8 cellular contexts compared by ENCODE assay signal in the genomic region with DNA sequence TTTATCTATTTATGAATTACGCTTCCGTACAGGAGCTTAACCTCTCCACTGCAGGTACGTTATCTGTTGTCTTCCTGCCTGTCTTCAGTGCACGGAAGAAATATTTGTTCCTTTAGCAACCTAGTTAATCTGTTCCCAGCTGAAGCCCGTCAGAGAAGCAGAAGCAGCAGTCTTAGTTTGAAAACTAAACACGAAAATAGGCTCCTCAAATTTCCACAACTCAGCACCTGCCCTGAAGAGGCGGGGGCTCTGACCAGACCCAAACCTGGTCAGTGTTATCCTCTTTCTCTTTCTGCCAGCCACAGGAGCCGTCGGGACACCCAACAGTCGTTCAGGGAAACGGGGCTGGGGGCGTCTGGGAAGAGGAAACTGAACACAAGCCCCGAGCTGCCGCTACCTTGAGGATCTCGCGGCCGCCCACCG. TPM values are rescaled to one million over a fixed set of nuclear protein-coding genes. Genes with fewer than 3 reads are reported as not detected.
DNase-seq lines count a peak whose midpoint lies in the region; ATAC-seq and TF ChIP-seq lines count a peak whose summit lies in the region.

No MANE protein-coding gene starts in this region.

- peak overlapping the region; percentile 92 to 98 (median 98) for H3K4me3 Mint-ChIP-seq in naive thymus-derived CD8-positive, alpha-beta T cell

- H3K27ac ChIP-seq in colonic mucosa, result peak overlapping the region; percentile 80

- H3K9me3 Mint-ChIP-seq in naive thymus-derived CD8-positive, alpha-beta T cell, result no peaks in the 10 kb centered on the region

- peak overlapping the region; percentile 90 for H3K9ac ChIP-seq in colonic mucosa (ENCODE audit: low read depth in 2 of 2, low read length in 2 of 2)

- DNase-seq in NCI-H2171 treated with DMSO at 0.1 percent for 48 hours (lab: John Stamatoyannopoulos, UW), result peak; percentile 36
- DNase-seq in NCI-H2171 (lab: John Stamatoyannopoulos, UW), result no peak
- peak; percentile 93 for DNase-seq in NCI-H69 (lab: John Stamatoyannopoulos, UW)
- no peak for DNase-seq in colonic mucosa
- peak in 1 of 10 donors; percentile 2 for DNase-seq in naive thymus-derived CD8-positive, alpha-beta T cell
- DNase-seq in stimulated activated CD4-positive, alpha-beta T cell treated with anti-CD3 and anti-CD28 coated beads, Interleukin-4, amount 100 ng/mL, for 1 hour, result no peak
- DNase-seq in NCI-H345 treated with DMSO at 0.1 percent for 48 hours (lab: John Stamatoyannopoulos, UW; ENCODE audit: unreplicated experiment), result no peak

- peaks cover 0 to 28% (median 15%) of the 10 kb centered on the region in 3 donors for H3K36me3 Mint-ChIP-seq in naive thymus-derived CD8-positive, alpha-beta T cell

- H3K27ac Mint-ChIP-seq in naive thymus-derived CD8-positive, alpha-beta T cell, result peak overlapping the region; percentile 99 to 100 (median 99)

- peak; percentile 1 for ATAC-seq in HG02610 (IDR thresholded peaks at IDR 0.05; ENCODE audit: unreplicated experiment)
- ATAC-seq in naive thymus-derived CD8-positive, alpha-beta T cell, result no peak

- no peak for TF ChIP-seq CTCF in colonic mucosa (IDR thresholded peaks at IDR 0.05)

- peak overlapping the region; percentile 68 for H3K4me3 ChIP-seq in colonic mucosa

- no peaks in the 10 kb centered on the region for H3K9me3 ChIP-seq in colonic mucosa

- H3K27me3 ChIP-seq in colonic mucosa, result no peaks in the 10 kb centered on the region

- H3K36me3 ChIP-seq in colonic mucosa, result no peaks in the 10 kb centered on the region

- peaks cover 18 to 52% (median 41%) of the 10 kb centered on the region in 4 donors for H3K4me1 Mint-ChIP-seq in naive thymus-derived CD8-positive, alpha-beta T cell

- peaks cover 5% of the 10 kb centered on the region for H3K4me1 ChIP-seq in colonic mucosa

- POLR2A ChIA-PET in naive thymus-derived CD8-positive, alpha-beta T cell (lab: Charles Lee), result interaction anchor here (0.8 to 6.7 kb wide), 6 partner anchors 10 to 45 kb away, joined by 3 to 178 read pairs (median 12); a partner anchor contains a TSS

- H3K27me3 Mint-ChIP-seq in naive thymus-derived CD8-positive, alpha-beta T cell, result peaks cover 0 to 3% (median 0%) of the 10 kb centered on the region in 5 donors

- intact Hi-C loops in colonic mucosa (cut with DNase I), result no loop called here

RNA-seq across cellular contexts. Expression of a gene that starts 0.4 kb away (rescaled TPM):
- total RNA-seq in colonic mucosa, result 10 to 100 TPM; 24.6 to 32.9 TPM
- 10 to 100 TPM; 27.4 to 27.8 TPM for total RNA-seq in naive thymus-derived CD8-positive, alpha-beta T cell
- polyA plus RNA-seq in naive thymus-derived CD8-positive, alpha-beta T cell, result 10 to 100 TPM; 46.7 to 54.0 (median 53.2) TPM

RNA-seq across cellular contexts. Expression of a gene that starts 1.0 kb away (rescaled TPM):
- total RNA-seq in colonic mucosa, result 10 to 100 TPM; 10.6 to 44.5 TPM
- total RNA-seq in naive thymus-derived CD8-positive, alpha-beta T cell, result under 1 TPM; 0.42 to 0.47 TPM
- polyA plus RNA-seq in naive thymus-derived CD8-positive, alpha-beta T cell, result under 1 TPM in 1 of 3 donors, not detected in 2; 0.28 TPM

RNA-seq across cellular contexts. Expression of a gene that starts 22.1 kb away (rescaled TPM):
- total RNA-seq in colonic mucosa, result 100 to 1,000 TPM; 149 to 265 TPM
- total RNA-seq in naive thymus-derived CD8-positive, alpha-beta T cell, result 100 to 1,000 TPM; 139 to 146 TPM
- 100 to 1,000 TPM; 129 to 167 (median 135) TPM for polyA plus RNA-seq in naive thymus-derived CD8-positive, alpha-beta T cell

RNA-seq across cellular contexts. Expression of a gene that starts 45.9 kb away (rescaled TPM):
- total RNA-seq in colonic mucosa, result 10 to 100 TPM; 63.4 to 86.7 TPM
- 100 to 1,000 TPM; 145 to 147 TPM for total RNA-seq in naive thymus-derived CD8-positive, alpha-beta T cell
- 100 to 1,000 TPM; 260 to 287 (median 260) TPM for polyA plus RNA-seq in naive thymus-derived CD8-positive, alpha-beta T cell

Comparison
In these comparisons a context has a peak if more than half of its experiments do, and no peak if none do; other contexts are left out.
1. DNase-seq: peak in NCI-H2171 treated with DMSO at 0.1 percent for 48 hours (single experiment) and NCI-H69 (single experiment); none in NCI-H2171 (single experiment), colonic mucosa (single experiment), stimulated activated CD4-positive, alpha-beta T cell treated with anti-CD3 and anti-CD28 coated beads, Interleukin-4, amount 100 ng/mL, for 1 hour (single experiment) and NCI-H345 treated with DMSO at 0.1 percent for 48 hours (single experiment).
2. RNA of a gene that starts 1.0 kb away (total RNA-seq): 10.6 to 44.5 TPM in colonic mucosa; 0.42 to 0.47 TPM in naive thymus-derived CD8-positive, alpha-beta T cell; every median in the first group is over 4 times any median in the second.